Comparison of ENCODE assay signal across 15 cellular contexts in genomic region chr4:116531870-116532269, GRCh38.
A peak's percentile ranks its signal among the peaks of the same experiment; 100 is the strongest.
DNase-seq lines count a peak whose midpoint lies in the region; ATAC-seq and TF ChIP-seq lines count a peak whose summit lies in the region.
"Had no signal": no experiment of that assay in that cellular context is flagged by ENCODE, and none has a peak within 500 bp of the region (broad histone marks: within the 10 kb centered on the region; RNA-seq: fewer than 3 reads in every experiment).

No MANE protein-coding gene starts in this region.

- H3K4me1 ChIP-seq in smooth muscle cell (ENCODE audit: low read depth) (no peaks in the 10 kb centered on the region), neural progenitor cell (no peaks in the 10 kb centered on the region), vagina (no peaks in the 10 kb centered on the region)
- H3K4me1 ChIP-seq: A549, right atrium auricular region, suprapubic skin had no signal

- no peaks in the 10 kb centered on the region for H3K4me1 Mint-ChIP-seq in activated CD8-positive, alpha-beta T cell treated with anti-CD3 and anti-CD28 coated beads for 36 hours (ENCODE audit: low read depth)
- peaks cover 6% of the 10 kb centered on the region for H3K4me1 Mint-ChIP-seq in activated CD8-positive, alpha-beta T cell treated with anti-CD3 and anti-CD28 coated beads, Interleukin-2, amount 10 ng/mL, durations not matched to agents 7 days and 5 days (ENCODE audit: low read depth)
- H3K4me1 Mint-ChIP-seq in neural progenitor cell: no peaks in the 10 kb centered on the region

- no peak overlapping the region for H3K9ac ChIP-seq in smooth muscle cell (ENCODE audit: low read depth)
- H3K9ac ChIP-seq in neural progenitor cell: no peak overlapping the region

- no peaks in the 10 kb centered on the region for H3K36me3 Mint-ChIP-seq in activated CD8-positive, alpha-beta T cell treated with anti-CD3 and anti-CD28 coated beads for 36 hours (ENCODE audit: low read depth)
- no peaks in the 10 kb centered on the region for H3K36me3 Mint-ChIP-seq in activated CD8-positive, alpha-beta T cell treated with anti-CD3 and anti-CD28 coated beads, Interleukin-2, amount 10 ng/mL, durations not matched to agents 7 days and 5 days (ENCODE audit: low read depth)
- H3K36me3 Mint-ChIP-seq in neural progenitor cell: no peaks in the 10 kb centered on the region

- peak; percentile 24 for ATAC-seq in activated CD8-positive, alpha-beta T cell treated with anti-CD3 and anti-CD28 coated beads for 36 hours
- no peak for ATAC-seq in activated CD8-positive, alpha-beta T cell treated with anti-CD3 and anti-CD28 coated beads, Interleukin-2, amount 10 ng/mL, durations not matched to agents 7 days and 5 days
- peak; percentile 59 for ATAC-seq in HG03354 (IDR thresholded peaks at IDR 0.05; ENCODE audit: poor library complexity, severe bottlenecking, unreplicated experiment)
- no peak for ATAC-seq in HG03159 (IDR thresholded peaks at IDR 0.05; ENCODE audit: unreplicated experiment)
- ATAC-seq: A549 had no signal

- H3K9me3 ChIP-seq in smooth muscle cell (replicated peaks; ENCODE audit: low read depth) (no peaks in the 10 kb centered on the region), neural progenitor cell (ENCODE audit: low read depth) (no peaks in the 10 kb centered on the region), vagina (no peaks in the 10 kb centered on the region)
- H3K9me3 ChIP-seq: A549, right atrium auricular region, SJCRH30, suprapubic skin had no signal

- POLR2A ChIA-PET in activated CD8-positive, alpha-beta T cell treated with anti-CD3 and anti-CD28 coated beads for 36 hours (lab: Charles Lee): no interaction called here
- POLR2A ChIA-PET in activated CD8-positive, alpha-beta T cell treated with anti-CD3 and anti-CD28 coated beads, Interleukin-2, amount 10 ng/mL, durations not matched to agents 7 days and 5 days (lab: Charles Lee): no interaction called here

- CTCF ChIA-PET in activated CD8-positive, alpha-beta T cell treated with anti-CD3 and anti-CD28 coated beads for 36 hours (lab: Charles Lee): no interaction called here
- CTCF ChIA-PET in activated CD8-positive, alpha-beta T cell treated with anti-CD3 and anti-CD28 coated beads, Interleukin-2, amount 10 ng/mL, durations not matched to agents 7 days and 5 days (lab: Charles Lee): no interaction called here

- peaks cover 6% of the 10 kb centered on the region for H3K9me3 Mint-ChIP-seq in activated CD8-positive, alpha-beta T cell treated with anti-CD3 and anti-CD28 coated beads for 36 hours
- H3K9me3 Mint-ChIP-seq in activated CD8-positive, alpha-beta T cell treated with anti-CD3 and anti-CD28 coated beads, Interleukin-2, amount 10 ng/mL, durations not matched to agents 7 days and 5 days (ENCODE audit: insufficient read depth): no peaks in the 10 kb centered on the region
- no peaks in the 10 kb centered on the region for H3K9me3 Mint-ChIP-seq in neural progenitor cell

- H3K27ac ChIP-seq in smooth muscle cell (ENCODE audit: low read depth): peak overlapping the region; percentile 8
- H3K27ac ChIP-seq in neural progenitor cell: no peak overlapping the region
- H3K27ac ChIP-seq in vagina: no peak overlapping the region
- H3K27ac ChIP-seq: A549, right atrium auricular region, SJCRH30, suprapubic skin had no signal

- TF ChIP-seq CTCF in activated CD8-positive, alpha-beta T cell treated with anti-CD3 and anti-CD28 coated beads for 36 hours (IDR thresholded peaks at IDR 0.05): no peak
- TF ChIP-seq CTCF in smooth muscle cell (IDR thresholded peaks at IDR 0.05; ENCODE audit: borderline replicate concordance, insufficient read depth, poor library complexity, severe bottlenecking): no peak
- TF ChIP-seq CTCF in neural progenitor cell (IDR thresholded peaks at IDR 0.05): no peak
- TF ChIP-seq CTCF in vagina (IDR thresholded peaks at IDR 0.05): no peak

- H2AFZ ChIP-seq in smooth muscle cell (ENCODE audit: low read depth): peak overlapping the region; percentile 65
- no peak overlapping the region for H2AFZ ChIP-seq in neural progenitor cell (replicated peaks)

- H3K27me3 Mint-ChIP-seq in activated CD8-positive, alpha-beta T cell treated with anti-CD3 and anti-CD28 coated beads for 36 hours: no peaks in the 10 kb centered on the region
- H3K27me3 Mint-ChIP-seq in activated CD8-positive, alpha-beta T cell treated with anti-CD3 and anti-CD28 coated beads, Interleukin-2, amount 10 ng/mL, durations not matched to agents 7 days and 5 days (ENCODE audit: low read depth): no peaks in the 10 kb centered on the region
- H3K27me3 Mint-ChIP-seq in neural progenitor cell (ENCODE audit: insufficient read depth, low read depth): peaks cover 2% of the 10 kb centered on the region

- peak; percentile 1 for DNase-seq in activated CD8-positive, alpha-beta T cell treated with anti-CD3 and anti-CD28 coated beads for 36 hours
- DNase-seq in activated CD8-positive, alpha-beta T cell treated with anti-CD3 and anti-CD28 coated beads, Interleukin-2, amount 10 ng/mL, durations not matched to agents 7 days and 5 days: no peak
- DNase-seq in UCSD-AML1 (lab: John Stamatoyannopoulos, UW; ENCODE audit: unreplicated experiment) (peak; percentile 48), smooth muscle cell (lab: John Stamatoyannopoulos, UW; ENCODE audit: unreplicated experiment) (no peak), neural progenitor cell (ENCODE audit: low spot score) (no peak), vagina (ENCODE audit: extremely low spot score in 2 of 2) (no peak)
- DNase-seq: activated CD4-positive, alpha-beta T cell treated with anti-CD3 and anti-CD28 coated beads for 1 hour; activated naive CD4-positive, alpha-beta T cell treated with Interleukin-2 at 50 U/mL for 16 hours; NCI-H510A treated with DMSO at 0.1 percent for 48 hours had no signal

- no peak for TF ChIP-seq POLR2A in vagina (IDR thresholded peaks at IDR 0.05)

- no peak overlapping the region for H3K4me3 Mint-ChIP-seq in activated CD8-positive, alpha-beta T cell treated with anti-CD3 and anti-CD28 coated beads for 36 hours
- no peak overlapping the region for H3K4me3 Mint-ChIP-seq in activated CD8-positive, alpha-beta T cell treated with anti-CD3 and anti-CD28 coated beads, Interleukin-2, amount 10 ng/mL, durations not matched to agents 7 days and 5 days
- no peak overlapping the region for H3K4me3 Mint-ChIP-seq in neural progenitor cell

- 35% methylated on average over 5 of the region's 5 CpGs for WGBS in smooth muscle cell (ENCODE audit: low lambda C conversion rate)

- H3F3A ChIP-seq in smooth muscle cell (ENCODE audit: low read depth) (no peaks in the 10 kb centered on the region), neural progenitor cell (ENCODE audit: low read depth) (no peaks in the 10 kb centered on the region)

- H4K20me1 ChIP-seq in smooth muscle cell (ENCODE audit: low read depth) (no peaks in the 10 kb centered on the region), neural progenitor cell (ENCODE audit: low read depth) (no peaks in the 10 kb centered on the region)

- intact Hi-C loops in activated CD8-positive, alpha-beta T cell treated with anti-CD3 and anti-CD28 coated beads for 36 hours (cut with micrococcal nuclease): no loop called here
- intact Hi-C loops in vagina (cut with DNase I): no loop called here

- no peak overlapping the region for H3K27ac Mint-ChIP-seq in activated CD8-positive, alpha-beta T cell treated with anti-CD3 and anti-CD28 coated beads for 36 hours
- no peak overlapping the region for H3K27ac Mint-ChIP-seq in activated CD8-positive, alpha-beta T cell treated with anti-CD3 and anti-CD28 coated beads, Interleukin-2, amount 10 ng/mL, durations not matched to agents 7 days and 5 days
- no peak overlapping the region for H3K27ac Mint-ChIP-seq in neural progenitor cell

- H3K27me3 ChIP-seq in smooth muscle cell (ENCODE audit: low read depth) (no peaks in the 10 kb centered on the region), neural progenitor cell (no peaks in the 10 kb centered on the region), vagina (no peaks in the 10 kb centered on the region)
- H3K27me3 ChIP-seq: right atrium auricular region, SJCRH30, suprapubic skin had no signal

- H3K79me2 ChIP-seq in smooth muscle cell (ENCODE audit: low read depth): no peaks in the 10 kb centered on the region
- no peaks in the 10 kb centered on the region for H3K79me2 ChIP-seq in neural progenitor cell (ENCODE audit: low read depth)

- H3K4me3 ChIP-seq in smooth muscle cell (no peak overlapping the region), neural progenitor cell (no peak overlapping the region), vagina (no peak overlapping the region)
- H3K4me3 ChIP-seq: A549, right atrium auricular region, SJCRH30, suprapubic skin had no signal

- H3K36me3 ChIP-seq in smooth muscle cell (ENCODE audit: low read depth) (no peaks in the 10 kb centered on the region), neural progenitor cell (no peaks in the 10 kb centered on the region), vagina (no peaks in the 10 kb centered on the region)
- H3K36me3 ChIP-seq: right atrium auricular region, SJCRH30, suprapubic skin had no signal

- peak overlapping the region; percentile 21 for H3K4me2 ChIP-seq in smooth muscle cell
- no peak overlapping the region for H3K4me2 ChIP-seq in neural progenitor cell
- H3K4me2 ChIP-seq: A549 had no signal

Comparison
In these comparisons a context has a peak if more than half of its experiments do, and no peak if none do; other contexts are left out.
1. ATAC-seq: peak in activated CD8-positive, alpha-beta T cell treated with anti-CD3 and anti-CD28 coated beads for 36 hours (single experiment) and HG03354 (single experiment); none in activated CD8-positive, alpha-beta T cell treated with anti-CD3 and anti-CD28 coated beads, Interleukin-2, amount 10 ng/mL, durations not matched to agents 7 days and 5 days (single experiment) and HG03159 (single experiment).
2. DNase-seq: peak in activated CD8-positive, alpha-beta T cell treated with anti-CD3 and anti-CD28 coated beads for 36 hours (single experiment) and UCSD-AML1 (single experiment); none in activated CD8-positive, alpha-beta T cell treated with anti-CD3 and anti-CD28 coated beads, Interleukin-2, amount 10 ng/mL, durations not matched to agents 7 days and 5 days (single experiment), smooth muscle cell (single experiment), neural progenitor cell (single experiment) and vagina (0 of 2).